In genomic region chr3:89506462-89507143, GRCh38 we compare ENCODE assay signal across 24 cellular contexts.
"Had no signal": no experiment of that assay in that cellular context is flagged by ENCODE, and none has a peak within 500 bp of the region (broad histone marks: within the 10 kb centered on the region; RNA-seq: fewer than 3 reads in every experiment).

No MANE protein-coding gene starts in this region.

- H3K4me3 Mint-ChIP-seq: activated CD4-positive, alpha-beta memory T cell treated with anti-CD3 and anti-CD28 coated beads for 36 hours; activated CD4-positive, alpha-beta T cell treated with anti-CD3 and anti-CD28 coated beads, Interleukin-2, amount 10 ng/mL, durations not matched to agents 24 days and 14 days; activated naive CD4-positive, alpha-beta T cell treated with anti-CD3 and anti-CD28 coated beads for 36 hours; activated naive CD8-positive, alpha-beta T cell treated with anti-CD3 and anti-CD28 coated beads for 36 hours; activated T-helper 1 cell treated with anti-CD3 and anti-CD28 coated beads, Interleukin-12 subunit alpha, Interleukin-12 subunit beta, Interleukin-2, Interleukin-4 antibody, amounts not matched to agents 30 ng/mL and 10 ng/mL and 1 ng/mL, durations not matched to agents 14 hours and 24 hours and 36 hours; natural killer cell treated with Interleukin-12 subunit alpha and Interleukin-12 subunit beta and Interleukin-15 and Interleukin-18, amount 100 ng/mL, for 72 hours; stimulated activated naive CD8-positive, alpha-beta T cell treated with anti-CD3 and anti-CD28 coated beads, Interleukin-15, Interleukin-2, amounts not matched to agents 100 ng/mL and 50 ng/mL, for 24 hours; T-helper 17 cell had no signal

- H3K36me3 Mint-ChIP-seq: activated CD4-positive, alpha-beta memory T cell treated with anti-CD3 and anti-CD28 coated beads for 36 hours; activated naive CD8-positive, alpha-beta T cell treated with anti-CD3 and anti-CD28 coated beads for 36 hours; natural killer cell treated with Interleukin-12 subunit alpha and Interleukin-12 subunit beta and Interleukin-15 and Interleukin-18, amount 100 ng/mL, for 72 hours had no signal

- H3K4me1 ChIP-seq: foreskin keratinocyte, left lung had no signal

- H3K27me3 ChIP-seq: foreskin keratinocyte, left lung, tibial nerve had no signal

- H3K36me3 ChIP-seq: left lung, tibial nerve, WERI-Rb-1 had no signal

- H3K27me3 Mint-ChIP-seq: activated CD4-positive, alpha-beta memory T cell treated with anti-CD3 and anti-CD28 coated beads for 36 hours; activated CD4-positive, alpha-beta T cell treated with anti-CD3 and anti-CD28 coated beads, Interleukin-2, amount 10 ng/mL, durations not matched to agents 24 days and 14 days; activated naive CD8-positive, alpha-beta T cell treated with anti-CD3 and anti-CD28 coated beads for 36 hours; natural killer cell treated with Interleukin-12 subunit alpha and Interleukin-12 subunit beta and Interleukin-15 and Interleukin-18, amount 100 ng/mL, for 72 hours; stimulated activated naive CD8-positive, alpha-beta T cell treated with anti-CD3 and anti-CD28 coated beads, Interleukin-15, Interleukin-2, amounts not matched to agents 100 ng/mL and 50 ng/mL, for 24 hours; T-helper 17 cell had no signal

- H3K4me1 Mint-ChIP-seq: activated CD4-positive, alpha-beta T cell treated with anti-CD3 and anti-CD28 coated beads, Interleukin-2, amount 10 ng/mL, durations not matched to agents 24 days and 14 days; activated naive CD8-positive, alpha-beta T cell treated with anti-CD3 and anti-CD28 coated beads for 36 hours; T-helper 17 cell had no signal

- H3K27ac Mint-ChIP-seq: activated CD4-positive, alpha-beta memory T cell treated with anti-CD3 and anti-CD28 coated beads for 36 hours; activated CD4-positive, alpha-beta T cell treated with anti-CD3 and anti-CD28 coated beads, Interleukin-2, amount 10 ng/mL, durations not matched to agents 24 days and 14 days; activated naive CD4-positive, alpha-beta T cell treated with anti-CD3 and anti-CD28 coated beads for 36 hours; activated naive CD8-positive, alpha-beta T cell treated with anti-CD3 and anti-CD28 coated beads for 36 hours; activated T-helper 1 cell treated with anti-CD3 and anti-CD28 coated beads, Interleukin-12 subunit alpha, Interleukin-12 subunit beta, Interleukin-2, Interleukin-4 antibody, amounts not matched to agents 30 ng/mL and 10 ng/mL and 1 ng/mL, durations not matched to agents 14 hours and 24 hours and 36 hours; natural killer cell treated with Interleukin-12 subunit alpha and Interleukin-12 subunit beta and Interleukin-15 and Interleukin-18, amount 100 ng/mL, for 72 hours; stimulated activated naive CD8-positive, alpha-beta T cell treated with anti-CD3 and anti-CD28 coated beads, Interleukin-15, Interleukin-2, amounts not matched to agents 100 ng/mL and 50 ng/mL, for 24 hours; T-helper 17 cell had no signal

- ATAC-seq: activated CD4-positive, CD25-positive, alpha-beta regulatory T cell treated with anti-CD3 and anti-CD28 coated beads, Interleukin-2, amount 50 U/mL, for 24 hours; foreskin keratinocyte; left lung; mucosa of descending colon; natural killer cell treated with Interleukin-12 subunit alpha and Interleukin-12 subunit beta and Interleukin-15 and Interleukin-18, amount 100 ng/mL, for 72 hours; T-helper 17 cell had no signal

- H3K27ac ChIP-seq: foreskin keratinocyte, left lung, WERI-Rb-1 had no signal

- H3K9me3 ChIP-seq: left lung, mucosa of descending colon, tibial nerve had no signal

- H3K4me3 ChIP-seq: left lung, mucosa of descending colon, tibial nerve had no signal

- DNase-seq: activated CD4-positive, alpha-beta memory T cell treated with anti-CD3 and anti-CD28 coated beads for 36 hours; activated CD4-positive, alpha-beta T cell treated with anti-CD3 and anti-CD28 coated beads, Interleukin-2, amount 10 ng/mL, durations not matched to agents 24 days and 14 days; activated CD8-positive, alpha-beta memory T cell treated with anti-CD3 and anti-CD28 coated beads, Interleukin-2, amount 50 U/mL, for 4 hours; activated effector memory CD4-positive, alpha-beta T cell treated with anti-CD3 and anti-CD28 coated beads, Interleukin-2, amount 50 U/mL, for 16 hours; activated naive CD4-positive, alpha-beta T cell treated with anti-CD3 and anti-CD28 coated beads for 36 hours; activated naive CD8-positive, alpha-beta T cell treated with anti-CD3 and anti-CD28 coated beads for 36 hours; activated T-cell treated with anti-CD3 and anti-CD28 coated beads, Interleukin-2, amount 50 U/mL, for 1 hour; central memory CD4-positive, alpha-beta T cell; effector CD8-positive, alpha-beta T cell; foreskin keratinocyte; left lung; mucosa of descending colon; right cardiac atrium; stimulated activated CD4-positive, alpha-beta T cell treated with anti-CD3 and anti-CD28 coated beads, Interleukin-2, amount 100 ng/mL, for 48 hours; substantia nigra; SW 1271; T-helper 17 cell; T1000; WERI-Rb-1 had no signal
